15 cellular contexts compared by ENCODE assay signal in the genomic region with DNA sequence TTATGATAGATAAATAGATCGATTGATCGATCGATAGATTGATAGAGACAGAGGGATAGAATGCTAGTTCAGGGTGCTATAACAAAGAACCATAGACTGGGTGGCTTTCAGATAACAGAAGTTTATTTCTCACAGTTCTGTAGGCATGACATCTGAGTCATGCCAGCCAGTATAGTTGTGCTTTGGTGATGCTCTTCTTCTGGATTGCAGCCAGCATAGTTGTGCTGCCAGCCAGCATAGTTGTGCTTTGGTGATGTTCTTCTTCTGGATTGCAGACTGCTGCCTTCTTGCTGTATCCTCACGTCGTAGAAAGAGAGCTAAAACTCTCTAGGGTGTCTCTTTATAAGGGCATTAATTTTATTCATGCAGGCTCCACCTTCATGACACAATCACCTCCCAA.
DNase-seq lines count a peak whose midpoint lies in the region; ATAC-seq lines count a peak whose summit lies in the region.
"Had no signal": no experiment of that assay in that cellular context is flagged by ENCODE, and none has a peak within 500 bp of the region (broad histone marks: within the 10 kb centered on the region; RNA-seq: fewer than 3 reads in every experiment).

No MANE protein-coding gene starts in this region.

- intact Hi-C loops in sciatic nerve (cut with DNase I), result no loop called here

- no peaks in the 10 kb centered on the region for H3K27me3 ChIP-seq in H7 (ENCODE audit: control insufficient read depth, insufficient read depth, low read length)
- H3K27me3 ChIP-seq: right lobe of liver had no signal

- DNase-seq in HCEC 1CT (peak; percentile 41), SK-MEL-5 (ENCODE audit: low read depth, low spot score) (peak; percentile 21), fibroblast of peridontal ligament (ENCODE audit: extremely low read depth) (peak; percentile 73), stromal cell of bone marrow (ENCODE audit: low read depth) (peak; percentile 14), H7 (no peak), sciatic nerve (ENCODE audit: low spot score) (no peak)
- DNase-seq: activated CD4-positive, CD25-positive, alpha-beta regulatory T cell treated with anti-CD3 and anti-CD28 coated beads, Interleukin-2, amount 50 U/mL, for 72 hours; activated naive CD8-positive, alpha-beta T cell treated with anti-CD3 and anti-CD28 coated beads, Interleukin-2, amount 50 U/mL, for 24 hours; CD4-positive, alpha-beta memory T cell; head of caudate nucleus; Kasumi-1; left ventricle myocardium inferior; right lobe of liver; stimulated activated naive CD8-positive, alpha-beta T cell treated with anti-CD3 and anti-CD28 coated beads, Interleukin-15, Interleukin-2, amounts not matched to agents 100 U/mL and 50 U/mL, for 24 hours had no signal

- H3K4me3 ChIP-seq in H7 (ENCODE audit: insufficient read depth, low read depth, low read length), result no peak overlapping the region
- H3K4me3 ChIP-seq: left ventricle myocardium inferior, right lobe of liver had no signal

- in situ Hi-C loops in SK-MEL-5 (cut with HindIII; ENCODE audit: low pct_unique_long_range_greater_than_20kb, low sequenced_read_pairs), result no loop called here

- no peaks in the 10 kb centered on the region for H3K36me3 ChIP-seq in H7 (replicated peaks; ENCODE audit: control insufficient read depth, insufficient read depth, low read length)
- H3K36me3 ChIP-seq: left ventricle myocardium inferior, right lobe of liver had no signal

- ATAC-seq in HG02610 (IDR thresholded peaks at IDR 0.05; ENCODE audit: unreplicated experiment), result no peak
- ATAC-seq in sciatic nerve, result no peak
- ATAC-seq: activated naive CD8-positive, alpha-beta T cell treated with anti-CD3 and anti-CD28 coated beads, Interleukin-2, amount 50 U/mL, for 24 hours; right lobe of liver; stimulated activated naive CD8-positive, alpha-beta T cell treated with anti-CD3 and anti-CD28 coated beads, Interleukin-15, Interleukin-2, amounts not matched to agents 100 U/mL and 50 U/mL, for 24 hours had no signal

Comparison
In these comparisons a context has a peak if more than half of its experiments do, and no peak if none do; other contexts are left out.
1. DNase-seq: peak in HCEC 1CT (single experiment), SK-MEL-5 (single experiment), fibroblast of peridontal ligament (single experiment) and stromal cell of bone marrow (single experiment); none in H7 (single experiment) and sciatic nerve (single experiment).